Comparison of ENCODE assay signal across 24 cellular contexts in the genomic region with DNA sequence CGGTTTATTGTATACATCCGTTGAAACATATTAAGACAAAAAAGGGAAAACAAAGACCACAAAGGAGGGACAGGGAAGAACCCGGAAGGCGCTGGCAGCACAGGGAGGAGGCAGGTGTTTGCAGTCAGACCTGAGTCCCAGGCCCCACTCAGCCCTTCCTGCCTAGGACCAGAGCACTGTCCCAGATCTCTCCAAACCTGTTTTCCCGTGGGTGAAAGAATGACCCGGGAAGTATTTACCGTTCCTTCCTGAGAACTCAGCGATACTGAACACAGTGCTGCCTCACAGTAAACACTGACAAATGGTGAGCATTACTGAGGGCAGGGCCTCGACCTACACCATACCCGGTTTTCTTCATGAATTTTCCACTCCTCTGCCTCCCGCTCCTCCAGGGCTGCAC. TPM values are rescaled to one million over a fixed set of nuclear protein-coding genes. Genes with fewer than 3 reads are reported as not detected.
A peak's percentile ranks its signal among the peaks of the same experiment; 100 is the strongest.
DNase-seq lines count a peak whose midpoint lies in the region; TF ChIP-seq lines count a peak whose summit lies in the region.
"Had no signal": no experiment of that assay in that cellular context is flagged by ENCODE, and none has a peak within 500 bp of the region (broad histone marks: within the 10 kb centered on the region; RNA-seq: fewer than 3 reads in every experiment).

No MANE protein-coding gene starts in this region.

- intact Hi-C loops in colonic mucosa (cut with DNase I) (no loop called here), testis (cut with DNase I; ENCODE audit: low total_unique reads) (no loop called here)

- no peak for TF ChIP-seq POLR2A in testis (IDR thresholded peaks at IDR 0.05)

- no peaks in the 10 kb centered on the region for H3K9me3 ChIP-seq in colonic mucosa
- H3K9me3 ChIP-seq in mucosa of rectum (ENCODE audit: control insufficient read depth in 2 of 2, low read length in 2 of 2), result no peaks in the 10 kb centered on the region
- no peaks in the 10 kb centered on the region for H3K9me3 ChIP-seq in testis
- H3K9me3 ChIP-seq: tibial artery had no signal

- H3K4me1 ChIP-seq in colonic mucosa, result no peaks in the 10 kb centered on the region
- H3K4me1 ChIP-seq in mucosa of rectum (ENCODE audit: control insufficient read depth in 2 of 2, insufficient read depth in 2 of 2, low read length in 2 of 2), result peaks cover 18 to 25% of the 10 kb centered on the region in 2 donors
- H3K4me1 ChIP-seq in testis, result peaks cover 22% of the 10 kb centered on the region

- H3K27ac ChIP-seq in colonic mucosa (peak overlapping the region; percentile 96), mucosa of rectum (ENCODE audit: low read depth in 2 of 2, low read length in 2 of 2) (peak overlapping the region; percentile 93 to 94), testis (peak overlapping the region; percentile 95 to 98)
- H3K27ac ChIP-seq: 22Rv1, HL-60, SK-N-MC, tibial artery had no signal

- H3K9ac ChIP-seq in colonic mucosa (ENCODE audit: low read depth in 2 of 2, low read length in 2 of 2), result peak overlapping the region; percentile 89 to 94
- peak overlapping the region; percentile 74 to 90 for H3K9ac ChIP-seq in mucosa of rectum (ENCODE audit: low read depth in 1 of 2, low read length in 2 of 2)

- H3K4me3 ChIP-seq in colonic mucosa, result peak overlapping the region; percentile 65
- peak overlapping the region; percentile 64 to 75 for H3K4me3 ChIP-seq in mucosa of rectum (ENCODE audit: low read length in 2 of 2)
- peak overlapping the region in 1 of 2 donors; percentile 91 for H3K4me3 ChIP-seq in testis
- H3K4me3 ChIP-seq: SK-N-MC had no signal

- H3K27me3 ChIP-seq in colonic mucosa, result no peaks in the 10 kb centered on the region
- peaks cover 0 to 5% of the 10 kb centered on the region in 2 donors for H3K27me3 ChIP-seq in mucosa of rectum (ENCODE audit: control insufficient read depth in 2 of 2, insufficient read depth in 2 of 2, low read length in 2 of 2)
- no peaks in the 10 kb centered on the region for H3K27me3 ChIP-seq in testis

- no peak for TF ChIP-seq CTCF in colonic mucosa (IDR thresholded peaks at IDR 0.05)
- TF ChIP-seq CTCF in testis (IDR thresholded peaks at IDR 0.05), result no peak

- DNase-seq in DMS53 (lab: John Stamatoyannopoulos, UW) (peak; percentile 34), DMS53 treated with DMSO at 0.1 percent for 48 hours (lab: John Stamatoyannopoulos, UW; ENCODE audit: unreplicated experiment) (no peak), colonic mucosa (peak; percentile 63), testis (no peak), AG20443 (ENCODE audit: low spot score) (no peak)
- DNase-seq in stimulated activated CD4-positive, alpha-beta T cell treated with anti-CD3 and anti-CD28 coated beads, Interleukin-1b, Interleukin-23, amount 100 ng/mL, for 48 hours, result no peak
- DNase-seq in activated effector memory CD4-positive, alpha-beta T cell treated with anti-CD3 and anti-CD28 coated beads, Interleukin-2, amount 50 U/mL, for 16 hours, result no peak
- DNase-seq: activated CD4-positive, alpha-beta T cell treated with anti-CD3 and anti-CD28 coated beads for 4 hours; activated naive CD4-positive, alpha-beta T cell treated with anti-CD3 and anti-CD28 coated beads, Interleukin-2, amount 10 ng/mL, durations not matched to agents 7 days and 5 days; activated T-cell treated with anti-CD3 and anti-CD28 coated beads for 4 hours; erythroblast; glutamatergic neuron; mesendoderm; MV-4-11; NCI-H2029 treated with DMSO at 0.1 percent for 48 hours; NCI-H526 treated with DMSO at 0.1 percent for 48 hours; PC-3; tibial artery had no signal

- 46 to 51% methylated on average over 11 of the region's 11 CpGs for WGBS in testis, 2 donors

- H3K36me3 ChIP-seq in colonic mucosa, result no peaks in the 10 kb centered on the region
- H3K36me3 ChIP-seq in mucosa of rectum (ENCODE audit: control insufficient read depth in 2 of 2, insufficient read depth in 2 of 2, low read length in 2 of 2), result no peaks in the 10 kb centered on the region
- H3K36me3 ChIP-seq in testis (ENCODE audit: low read depth, missing control alignments), result no peaks in the 10 kb centered on the region
- H3K36me3 ChIP-seq: tibial artery had no signal

RNA-seq across cellular contexts. Expression of a gene that starts 1.2 kb away (rescaled TPM):
- total RNA-seq in colonic mucosa, result 10 to 100 TPM; 58.0 to 77.7 TPM
- 10 to 100 TPM; 25.6 to 31.1 TPM for total RNA-seq in testis
- polyA plus RNA-seq in testis (ENCODE audit: insufficient read depth, low read depth, low replicate concordance), result 10.4 TPM
- total RNA-seq: H4, PC-3 had no signal
- polyA plus RNA-seq: BJ had no signal

Comparison
In these comparisons a context has a peak if more than half of its experiments do, and no peak if none do; other contexts are left out.
1. DNase-seq: peak in DMS53 (single experiment) and colonic mucosa (single experiment); none in DMS53 treated with DMSO at 0.1 percent for 48 hours (single experiment), testis (single experiment), AG20443 (single experiment), stimulated activated CD4-positive, alpha-beta T cell treated with anti-CD3 and anti-CD28 coated beads, Interleukin-1b, Interleukin-23, amount 100 ng/mL, for 48 hours (single experiment) and activated effector memory CD4-positive, alpha-beta T cell treated with anti-CD3 and anti-CD28 coated beads, Interleukin-2, amount 50 U/mL, for 16 hours (single experiment).
2. Peak in every context shown above with its lines, with median percentiles within 50 percentile points of each other: H3K27ac ChIP-seq.